26 cellular contexts compared by ENCODE assay signal in genomic region chr6:151211075-151211474, GRCh38.
"Had no signal": no experiment of that assay in that cellular context is flagged by ENCODE, and none has a peak within 500 bp of the region (broad histone marks: within the 10 kb centered on the region; RNA-seq: fewer than 3 reads in every experiment).

No MANE protein-coding gene starts in this region.

- FAIRE-seq: endometrium, islet of Langerhans, keratinocyte had no signal

- H3K9me3 ChIP-seq: colonic mucosa, esophagus squamous epithelium, lower lobe of right lung had no signal

- ATAC-seq: effector memory CD8-positive, alpha-beta T cell; esophagus mucosa; gastrocnemius medialis; heart right ventricle; left cardiac atrium; left lung; left ventricle myocardium superior; lower lobe of right lung; mucosa of descending colon had no signal

- H3K27ac ChIP-seq: colonic mucosa, epithelial cell of prostate, esophagus squamous epithelium, gastrocnemius medialis, heart right ventricle, left lung, lower lobe of right lung had no signal

- H3K4me1 ChIP-seq: colonic mucosa, gastrocnemius medialis had no signal

- H3K27me3 ChIP-seq: colonic mucosa, esophagus squamous epithelium, heart right ventricle, left lung had no signal

- H3K36me3 ChIP-seq: colonic mucosa, esophagus squamous epithelium, gastrocnemius medialis, heart right ventricle, left lung, lower lobe of right lung had no signal

- DNase-seq: colonic mucosa; cortex of kidney; effector CD8-positive, alpha-beta T cell; effector memory CD8-positive, alpha-beta T cell; endodermal cell; erythroblast; esophagus squamous epithelium; foreskin fibroblast; foreskin melanocyte; gastrocnemius medialis; glutamatergic neuron; head of caudate nucleus; heart right ventricle; hippocampal formation; left cardiac atrium; left lung; left ventricle myocardium superior; lower lobe of right lung; mesenchymal stem cell; mucosa of descending colon; naive B cell had no signal

- H3K4me3 ChIP-seq: colonic mucosa, esophagus squamous epithelium, gastrocnemius medialis, heart right ventricle, left lung, lower lobe of right lung, mucosa of descending colon had no signal
